In genomic region chr2:109633284-109633961, GRCh38 we compare ENCODE assay signal across 23 cellular contexts.
"Had no signal": no experiment of that assay in that cellular context is flagged by ENCODE, and none has a peak within 500 bp of the region (broad histone marks: within the 10 kb centered on the region; RNA-seq: fewer than 3 reads in every experiment).

No MANE protein-coding gene starts in this region.

- H3K9me3 ChIP-seq: esophagus squamous epithelium, gastrocnemius medialis, left lung, sigmoid colon, vagina had no signal

- H3K27ac ChIP-seq: brain microvascular endothelial cell, esophagus squamous epithelium, gastrocnemius medialis, left lung, neural progenitor cell, sigmoid colon, vagina had no signal

- H3K27ac Mint-ChIP-seq: activated naive CD4-positive, alpha-beta T cell treated with anti-CD3 and anti-CD28 coated beads, Interleukin-2, amount 50 U/mL, for 72 hours; activated T-helper 1 cell treated with anti-CD3 and anti-CD28 coated beads, Interleukin-12 subunit alpha, Interleukin-12 subunit beta, Interleukin-2, Interleukin-4 antibody, amounts not matched to agents 30 ng/mL and 10 ng/mL and 1 ng/mL, durations not matched to agents 14 hours and 24 hours and 36 hours; endodermal cell; naive thymus-derived CD4-positive, alpha-beta T cell; neural progenitor cell; stimulated activated naive B cell treated with anti-CD40 and anti-IgM and Interleukin-4, amounts not matched to agents 10 μg/mL and 1 μg/mL and 100 μg/mL, for 72 hours; type B pancreatic cell had no signal

- H3K27me3 ChIP-seq: brain microvascular endothelial cell, esophagus squamous epithelium, gastrocnemius medialis, left lung, neural progenitor cell, sigmoid colon, vagina had no signal

- H3K36me3 ChIP-seq: brain microvascular endothelial cell, esophagus squamous epithelium, gastrocnemius medialis, left lung, neural progenitor cell, sigmoid colon, vagina had no signal

- H3K9me3 Mint-ChIP-seq: activated naive CD4-positive, alpha-beta T cell treated with anti-CD3 and anti-CD28 coated beads, Interleukin-2, amount 50 U/mL, for 72 hours; activated T-helper 1 cell treated with anti-CD3 and anti-CD28 coated beads, Interleukin-12 subunit alpha, Interleukin-12 subunit beta, Interleukin-2, Interleukin-4 antibody, amounts not matched to agents 30 ng/mL and 10 ng/mL and 1 ng/mL, durations not matched to agents 14 hours and 24 hours and 36 hours; endodermal cell; stimulated activated naive B cell treated with anti-CD40 and anti-IgM and Interleukin-4, amounts not matched to agents 10 μg/mL and 1 μg/mL and 100 μg/mL, for 72 hours; type B pancreatic cell had no signal

- H3K4me2 ChIP-seq: neural progenitor cell, smooth muscle cell had no signal

- H3K9ac ChIP-seq: neural progenitor cell had no signal

- H3K4me3 ChIP-seq: esophagus squamous epithelium, gastrocnemius medialis, left lung, lung, neural progenitor cell, sigmoid colon, smooth muscle cell, vagina had no signal

- H3K4me1 ChIP-seq: gastrocnemius medialis, neural progenitor cell, vagina had no signal

- H3K36me3 Mint-ChIP-seq: activated naive CD4-positive, alpha-beta T cell treated with anti-CD3 and anti-CD28 coated beads, Interleukin-2, amount 50 U/mL, for 72 hours; naive thymus-derived CD4-positive, alpha-beta T cell; neural progenitor cell; stimulated activated naive B cell treated with anti-CD40 and anti-IgM and Interleukin-4, amounts not matched to agents 10 μg/mL and 1 μg/mL and 100 μg/mL, for 72 hours; type B pancreatic cell had no signal

- ATAC-seq: activated naive CD4-positive, alpha-beta T cell treated with anti-CD3 and anti-CD28 coated beads, Interleukin-2, amount 50 U/mL, for 72 hours; gastrocnemius medialis; left lung; naive thymus-derived CD4-positive, alpha-beta T cell; stimulated activated naive B cell treated with anti-CD40 and anti-IgM and Interleukin-4, amounts not matched to agents 10 μg/mL and 1 μg/mL and 100 μg/mL, for 72 hours had no signal

- H3K4me3 Mint-ChIP-seq: activated T-helper 1 cell treated with anti-CD3 and anti-CD28 coated beads, Interleukin-12 subunit alpha, Interleukin-12 subunit beta, Interleukin-2, Interleukin-4 antibody, amounts not matched to agents 30 ng/mL and 10 ng/mL and 1 ng/mL, durations not matched to agents 14 hours and 24 hours and 36 hours; endodermal cell; neural progenitor cell; stimulated activated naive B cell treated with anti-CD40 and anti-IgM and Interleukin-4, amounts not matched to agents 10 μg/mL and 1 μg/mL and 100 μg/mL, for 72 hours; type B pancreatic cell had no signal

- H3K4me1 Mint-ChIP-seq: endodermal cell had no signal

- H3K27me3 Mint-ChIP-seq: type B pancreatic cell had no signal

- DNase-seq: activated CD4-positive, alpha-beta T cell treated with anti-CD3 and anti-CD28 coated beads, Interleukin-2, amount 50 U/mL, for 48 hours; activated gamma-delta T cell treated with Interleukin-2 at 50 U/mL for 16 hours; aorta; brain microvascular endothelial cell; central memory CD4-positive, alpha-beta T cell; endodermal cell; esophagus squamous epithelium; gastrocnemius medialis; hippocampal formation; kidney glomerular epithelial cell; left lung; naive thymus-derived CD4-positive, alpha-beta T cell; sigmoid colon; stimulated activated CD4-positive, alpha-beta T cell treated with anti-CD3 and anti-CD28 coated beads, Interleukin-2, amount 100 ng/mL, for 48 hours; stimulated activated CD8-positive, alpha-beta memory T cell treated with anti-CD3 and anti-CD28 coated beads, Interleukin-4, amount 100 ng/mL, for 48 hours; stimulated activated naive B cell treated with anti-CD40 and anti-IgM and Interleukin-4, amounts not matched to agents 10 μg/mL and 1 μg/mL and 100 μg/mL, for 72 hours had no signal
